ENCODE assay signal across 14 cellular contexts in the genomic region with DNA sequence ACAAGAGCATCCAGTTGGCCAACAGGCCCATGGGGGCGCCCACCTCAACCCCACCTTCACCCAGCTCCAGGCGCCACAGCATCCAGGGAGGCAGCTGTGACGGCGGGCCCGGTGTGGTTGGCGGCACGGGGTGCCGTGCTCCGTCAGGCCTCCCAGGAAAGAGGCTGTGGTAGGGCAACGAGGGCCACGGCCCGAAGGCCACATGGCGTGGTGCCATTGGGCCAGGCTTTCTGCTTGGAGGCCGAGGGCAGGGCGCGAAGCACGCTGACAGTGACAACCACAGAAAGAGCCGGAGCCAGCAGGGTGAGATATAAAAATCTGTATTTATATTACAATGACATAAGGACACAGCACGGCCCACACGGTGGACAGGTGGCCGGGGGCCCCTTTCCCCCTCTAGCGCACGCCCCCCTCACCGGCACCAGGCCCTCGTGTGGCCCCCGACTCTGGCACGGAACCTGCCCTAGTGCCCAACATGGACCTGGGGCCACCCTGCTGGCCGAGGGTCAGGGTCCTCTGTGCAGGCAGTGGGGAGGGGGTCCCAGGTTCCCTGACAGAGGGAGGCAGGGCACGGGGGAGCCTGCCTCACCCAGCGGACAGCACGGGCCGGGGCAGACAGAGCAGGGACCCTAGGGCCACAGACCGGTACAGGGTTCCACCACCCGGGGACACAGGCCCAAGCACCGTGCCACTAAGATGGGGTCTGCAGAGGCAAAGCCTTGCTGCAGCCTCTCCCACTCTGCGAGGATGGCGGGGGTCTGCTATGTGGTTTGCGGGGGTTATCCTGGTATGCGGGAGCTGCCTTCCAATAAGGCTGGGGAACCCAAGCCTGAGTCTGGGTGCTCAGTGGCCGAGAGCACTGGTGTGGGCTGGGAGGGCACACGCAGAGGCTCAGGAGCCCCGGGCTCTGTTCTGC. TPM values are rescaled to one million over a fixed set of nuclear protein-coding genes. Genes with fewer than 3 reads are reported as not detected.
DNase-seq lines count a peak whose midpoint lies in the region; ATAC-seq and TF ChIP-seq lines count a peak whose summit lies in the region.
"Had no signal": no experiment of that assay in that cellular context is flagged by ENCODE, and none has a peak within 500 bp of the region (broad histone marks: within the 10 kb centered on the region; RNA-seq: fewer than 3 reads in every experiment).

No MANE protein-coding gene starts in this region.

- H3K27ac Mint-ChIP-seq in activated CD4-positive, alpha-beta T cell treated with anti-CD3 and anti-CD28 coated beads for 36 hours = no peak overlapping the region
- H3K27ac Mint-ChIP-seq: HFFc6 had no signal

- peaks cover 0 to 67% (median 46%) of the 10 kb centered on the region in 6 donors for H3K36me3 ChIP-seq in spleen

- H3K4me3 Mint-ChIP-seq in activated CD4-positive, alpha-beta T cell treated with anti-CD3 and anti-CD28 coated beads for 36 hours = no peak overlapping the region
- H3K4me3 Mint-ChIP-seq: HFFc6 had no signal

- peaks cover 18% of the 10 kb centered on the region for H3K4me1 Mint-ChIP-seq in activated CD4-positive, alpha-beta T cell treated with anti-CD3 and anti-CD28 coated beads for 36 hours

- peaks cover 23 to 98% (median 68%) of the 10 kb centered on the region in 6 donors for H3K4me1 ChIP-seq in spleen

- POLR2A ChIA-PET in activated CD4-positive, alpha-beta T cell treated with anti-CD3 and anti-CD28 coated beads for 36 hours (lab: Charles Lee) = no interaction called here

- no peak for ATAC-seq in activated CD4-positive, alpha-beta T cell treated with anti-CD3 and anti-CD28 coated beads for 36 hours
- ATAC-seq in left cardiac atrium (no peak), HG02885 (IDR thresholded peaks at IDR 0.05; ENCODE audit: poor library complexity, unreplicated experiment) (no peak), GM21576 (IDR thresholded peaks at IDR 0.05; ENCODE audit: unreplicated experiment) (no peak)

- TF ChIP-seq POLR2A in spleen (IDR thresholded peaks at IDR 0.05) = no peak

- H3K27me3 Mint-ChIP-seq in activated CD4-positive, alpha-beta T cell treated with anti-CD3 and anti-CD28 coated beads for 36 hours = no peaks in the 10 kb centered on the region

- intact Hi-C loops in activated CD4-positive, alpha-beta T cell treated with anti-CD3 and anti-CD28 coated beads for 36 hours (cut with DNase I, micrococcal nuclease) = no loop called here
- intact Hi-C loops in left cardiac atrium (cut with DNase I) = loop anchor here in 1 of 2 donors (10.0 kb wide), 1 partner anchor 167 kb away; the partner anchor contains the start of genes CFAP99 and ZFYVE28
- intact Hi-C loops in spleen (cut with DNase I; ENCODE audit: low total_unique reads) = no loop called here

- no peak overlapping the region for H3K4me3 ChIP-seq in spleen
- H3K4me3 ChIP-seq: coronary artery, tibial nerve had no signal

- H3K27ac ChIP-seq in spleen = peak overlapping the region; percentile 22 to 90 (median 76)
- H3K27ac ChIP-seq: coronary artery had no signal

- H3K36me3 Mint-ChIP-seq in activated CD4-positive, alpha-beta T cell treated with anti-CD3 and anti-CD28 coated beads for 36 hours (ENCODE audit: low read depth) = no peaks in the 10 kb centered on the region

- no peaks in the 10 kb centered on the region for H3K9me3 Mint-ChIP-seq in activated CD4-positive, alpha-beta T cell treated with anti-CD3 and anti-CD28 coated beads for 36 hours (ENCODE audit: low read depth)
- H3K9me3 Mint-ChIP-seq: HFFc6 had no signal

- TF ChIP-seq CTCF in spleen (IDR thresholded peaks at IDR 0.05 in 8 of 11, conservative IDR thresholded peaks at IDR 0.05 in 3 of 11) = no peak

- no peaks in the 10 kb centered on the region for H3K27me3 ChIP-seq in spleen (replicated peaks in 1 of 7)
- H3K27me3 ChIP-seq: tibial nerve had no signal

- WGBS in spleen, 5 donors = 81 to 92% (median 91%) methylated on average over 21 to 42 of the region's 42 CpGs

- CTCF ChIA-PET in activated CD4-positive, alpha-beta T cell treated with anti-CD3 and anti-CD28 coated beads for 36 hours (lab: Charles Lee) = no interaction called here

- no peaks in the 10 kb centered on the region for H3K9me3 ChIP-seq in spleen
- H3K9me3 ChIP-seq: tibial nerve had no signal

- peak; percentile 4 for DNase-seq in activated CD4-positive, alpha-beta T cell treated with anti-CD3 and anti-CD28 coated beads for 36 hours
- no peak for DNase-seq in activated CD4-positive, alpha-beta T cell treated with anti-CD3 and anti-CD28 coated beads, Interleukin-2, amount 50 U/mL, for 1 hour
- DNase-seq in HuH-7 (ENCODE audit: low spot score) (peak; percentile 4), left cardiac atrium (peak; percentile 17), spleen (peak; percentile 80), hippocampal formation (lab: John Stamatoyannopoulos, UW) (no peak)
- DNase-seq: HFFc6; NCI-H187 treated with DMSO at 0.1 percent for 48 hours; NK-92 treated with Interleukin-12 subunit alpha and Interleukin-12 subunit beta, amount 100 ng/mL, for 24 hours; SW 1271 had no signal

RNA-seq across cellular contexts. Expression of gene HAUS3, which starts 5.5 kb away (rescaled TPM):
- 10 to 100 TPM; 14.6 to 18.6 TPM for total RNA-seq in activated CD4-positive, alpha-beta T cell treated with anti-CD3 and anti-CD28 coated beads for 36 hours
- total RNA-seq in left cardiac atrium = 1 to 10 TPM; 6.7 to 7.3 TPM
- 10 to 100 TPM; 16.2 to 22.4 (median 19.2) TPM for total RNA-seq in spleen
- polyA plus RNA-seq in spleen = 10 to 100 TPM; 10.3 to 15.0 (median 13.0) TPM

RNA-seq across cellular contexts. Expression of gene POLN, which starts 5.5 kb away (rescaled TPM):
- 1 to 10 TPM; 2.3 to 3.2 TPM for total RNA-seq in activated CD4-positive, alpha-beta T cell treated with anti-CD3 and anti-CD28 coated beads for 36 hours
- total RNA-seq in left cardiac atrium = 1 to 10 TPM; 2.4 to 6.3 TPM
- 1 to 10 TPM; 1.9 to 3.5 (median 2.9) TPM for total RNA-seq in spleen
- polyA plus RNA-seq in spleen = 1 to 10 TPM; 1.2 to 1.5 (median 1.5) TPM

RNA-seq across cellular contexts. Expression of gene MXD4, which starts 14.5 kb away (rescaled TPM):
- 1 to 10 TPM; 1.6 to 2.3 TPM for total RNA-seq in activated CD4-positive, alpha-beta T cell treated with anti-CD3 and anti-CD28 coated beads for 36 hours
- total RNA-seq in left cardiac atrium (10 to 100 TPM; 27.7 to 46.9 TPM), spleen (100 to 1,000 TPM in 5 of 7 donors, 10 to 100 TPM in 2; 51.8 to 128 (median 112) TPM)
- 100 to 1,000 TPM in 1 of 3 donors, 10 to 100 TPM in 2; 36.0 to 103 (median 38.4) TPM for polyA plus RNA-seq in spleen

Comparison
In these comparisons a context has a peak if more than half of its experiments do, and no peak if none do; other contexts are left out.
1. DNase-seq: peak in activated CD4-positive, alpha-beta T cell treated with anti-CD3 and anti-CD28 coated beads for 36 hours (single experiment), HuH-7 (single experiment), left cardiac atrium (single experiment) and spleen (single experiment); none in activated CD4-positive, alpha-beta T cell treated with anti-CD3 and anti-CD28 coated beads, Interleukin-2, amount 50 U/mL, for 1 hour (single experiment) and hippocampal formation (0 of 2).
2. RNA of gene MXD4, which starts 14.5 kb away (total RNA-seq): 51.8 to 128 TPM in spleen and 27.7 to 46.9 TPM in left cardiac atrium; 1.6 to 2.3 TPM in activated CD4-positive, alpha-beta T cell treated with anti-CD3 and anti-CD28 coated beads for 36 hours; every median in the first group is over 4 times any median in the second.